6 cellular contexts compared by ENCODE assay signal in genomic region chr20:62367483-62368302, GRCh38. TPM values are rescaled to one million over a fixed set of nuclear protein-coding genes. Genes with fewer than 3 reads are reported as not detected.
DNase-seq lines count a peak whose midpoint lies in the region; ATAC-seq and TF ChIP-seq lines count a peak whose summit lies in the region.

No MANE protein-coding gene starts in this region.

- H3K36me3 ChIP-seq in GM06990 (ENCODE audit: control insufficient read depth, insufficient read depth, low read length) = no peaks in the 10 kb centered on the region
- H3K36me3 ChIP-seq in iPS DF 6.9 (ENCODE audit: control insufficient read depth, insufficient read depth, low read length) = no peaks in the 10 kb centered on the region
- H3K36me3 ChIP-seq in aorta (ENCODE audit: control insufficient read depth in 1 of 2, insufficient read depth in 2 of 2, low read length in 1 of 2) = no peaks in the 10 kb centered on the region

- TF ChIP-seq CTCF in GM06990 (IDR thresholded peaks at IDR 0.05; ENCODE audit: insufficient read depth, low read length, poor library complexity, severe bottlenecking) = no peak

- H3K4me3 ChIP-seq in GM06990 (replicated peaks; ENCODE audit: low read depth, low read length) = peak overlapping the region; percentile 39
- H3K4me3 ChIP-seq in iPS DF 6.9 (ENCODE audit: low read length) = peak overlapping the region; percentile 74; the same call in 1 of the 2 replicates
- H3K4me3 ChIP-seq in aorta (ENCODE audit: low read length in 2 of 2) = peak overlapping the region; percentile 73 to 88

- H3K4me1 ChIP-seq in iPS DF 6.9 (ENCODE audit: control insufficient read depth, insufficient read depth, low read length) = peaks cover 26% of the 10 kb centered on the region
- no peaks in the 10 kb centered on the region for H3K4me1 ChIP-seq in aorta (ENCODE audit: control insufficient read depth in 1 of 2, insufficient read depth in 2 of 2, low read length in 2 of 2)

- H3K27me3 ChIP-seq in GM06990 (replicated peaks; ENCODE audit: control insufficient read depth, insufficient read depth, low read length) (peaks cover 1% of the 10 kb centered on the region), iPS DF 6.9 (ENCODE audit: control insufficient read depth, insufficient read depth, low read length) (no peaks in the 10 kb centered on the region), aorta (ENCODE audit: control insufficient read depth in 1 of 2, insufficient read depth in 2 of 2, low read length in 1 of 2) (no peaks in the 10 kb centered on the region)

- WGBS in iPS DF 6.9 (ENCODE audit: insufficient coverage, insufficient read length) = no CpG with 5 or more reads among the region's 53 CpGs
- 1% methylated on average over 40 to 53 of the region's 53 CpGs for WGBS in aorta, 2 donors

- H3K9me3 ChIP-seq in iPS DF 6.9 (ENCODE audit: control insufficient read depth, insufficient read depth, low read length) = no peaks in the 10 kb centered on the region
- no peaks in the 10 kb centered on the region for H3K9me3 ChIP-seq in aorta (ENCODE audit: control insufficient read depth, low read length)

- no peak overlapping the region for H3K27ac ChIP-seq in iPS DF 6.9 (ENCODE audit: low read length)
- H3K27ac ChIP-seq in aorta (ENCODE audit: low read depth in 1 of 2, low read length in 2 of 2) = peak overlapping the region in 1 of 2 donors; percentile 48

- ATAC-seq in aorta (ENCODE audit: low FRiP score) = no peak
- ATAC-seq in HG03378 (IDR thresholded peaks at IDR 0.05; ENCODE audit: unreplicated experiment) = no peak

- intact Hi-C loops in aorta (cut with DNase I) = no loop called here

- no peak for DNase-seq in GM06990 (ENCODE audit: extremely low read depth, insufficient read length)
- DNase-seq in RPMI7951 (ENCODE audit: low read depth) = peak; percentile 46
- no peak for DNase-seq in iPS DF 6.9 (ENCODE audit: low read depth, low spot score)
- DNase-seq in aorta = peak in 1 of 2 donors; percentile 65
- DNase-seq in inferior parietal cortex (ENCODE audit: extremely low spot score) = no peak

RNA-seq across cellular contexts. Expression of gene LAMA5, which starts 0.6 kb away (rescaled TPM):
- 36.6 and 44.8 TPM in 2 replicates for total RNA-seq in RPMI7951 (2014; rRNA removed; shearing (Covaris generic))
- total RNA-seq in aorta = 100 to 1,000 TPM; 361 to 395 TPM
- 100 to 1,000 TPM in 1 of 2 donors, 10 to 100 TPM in 1; 52.2 to 345 TPM for polyA plus RNA-seq in aorta

RNA-seq across cellular contexts. Expression of gene RPS21, which starts 19.2 kb away (rescaled TPM):
- 2,665 and 2,752 TPM in 2 replicates for total RNA-seq in RPMI7951 (2014; rRNA removed; shearing (Covaris generic))
- total RNA-seq in aorta = 1,000 to 10,000 TPM in 1 of 2 donors, 100 to 1,000 TPM in 1; 965 to 1,002 TPM
- 1,000 to 10,000 TPM; 4,520 to 6,824 TPM for polyA plus RNA-seq in aorta

RNA-seq across cellular contexts. Expression of gene CABLES2, which starts 39.4 kb away (rescaled TPM):
- 4.7 and 7.0 TPM in 2 replicates for total RNA-seq in RPMI7951 (2014; rRNA removed; shearing (Covaris generic))
- total RNA-seq in aorta = 1 to 10 TPM; 3.0 to 4.2 TPM
- polyA plus RNA-seq in aorta = 1 to 10 TPM; 1.8 to 2.1 TPM

RNA-seq across cellular contexts. Expression of gene RBBP8NL, which starts 59.6 kb away (rescaled TPM):
- total RNA-seq in RPMI7951 (2014; rRNA removed; shearing (Covaris generic)) = not detected in 2 replicates
- not detected for total RNA-seq in aorta
- polyA plus RNA-seq in aorta = 1 to 10 TPM in 1 of 2 donors, not detected in 1; 1.6 TPM
